1 cellular context compared by ENCODE assay signal in genomic region chr18:57544958-57545661, GRCh38.
TF ChIP-seq lines count a peak whose summit lies in the region.

No MANE protein-coding gene starts in this region.

TF ChIP-seq in GM12878, 131 proteins besides CTCF, POLR2A, EP300 and RAD21 (continued from another document and continues in another):
- no peak for TF ChIP-seq PKNOX1 (IDR thresholded peaks at IDR 0.05)
- no peak for TF ChIP-seq POU2F2 (IDR thresholded peaks at IDR 0.05; ENCODE audit: borderline replicate concordance, low read depth, low read length)
- no peak for TF ChIP-seq CBX5 (IDR thresholded peaks at IDR 0.05; ENCODE audit: low read depth)
- TF ChIP-seq SUZ12 (IDR thresholded peaks at IDR 0.05; ENCODE audit: unreplicated experiment), result no peak
- TF ChIP-seq IKZF2 (IDR thresholded peaks at IDR 0.05), result peak; percentile 65 to 76
- no peak for TF ChIP-seq SUPT20H (IDR thresholded peaks at IDR 0.05; ENCODE audit: borderline replicate concordance, control insufficient read depth, low read depth, low read length)
- no peak for TF ChIP-seq TCF3 (IDR thresholded peaks at IDR 0.05; ENCODE audit: borderline replicate concordance, insufficient read depth, low read depth, low read length)
- TF ChIP-seq MEF2B (IDR thresholded peaks at IDR 0.05; ENCODE audit: partially characterized antibody, poor library complexity, severe bottlenecking), result peak; percentile 65
- TF ChIP-seq USF1 (IDR thresholded peaks at IDR 0.05; ENCODE audit: borderline replicate concordance, extremely low read length, insufficient read depth, low read depth, low read length), result no peak
- no peak for TF ChIP-seq RELA (IDR thresholded peaks at IDR 0.05; ENCODE audit: borderline replicate concordance, partially characterized antibody)
- TF ChIP-seq E2F4 (IDR thresholded peaks at IDR 0.05; ENCODE audit: low read depth, low read length), result no peak
- TF ChIP-seq SREBF2 (IDR thresholded peaks at IDR 0.05; ENCODE audit: low read length), result no peak
- TF ChIP-seq CHD1 (IDR thresholded peaks at IDR 0.05; ENCODE audit: low read depth, low read length), result no peak
- no peak for TF ChIP-seq IRF5 (IDR thresholded peaks at IDR 0.05; ENCODE audit: borderline replicate concordance)
- no peak for TF ChIP-seq BRCA1 (IDR thresholded peaks at IDR 0.05; ENCODE audit: low read depth, low read length)
- no peak for TF ChIP-seq ESRRA (IDR thresholded peaks at IDR 0.05; ENCODE audit: low read length)
- TF ChIP-seq, protein P1, sequence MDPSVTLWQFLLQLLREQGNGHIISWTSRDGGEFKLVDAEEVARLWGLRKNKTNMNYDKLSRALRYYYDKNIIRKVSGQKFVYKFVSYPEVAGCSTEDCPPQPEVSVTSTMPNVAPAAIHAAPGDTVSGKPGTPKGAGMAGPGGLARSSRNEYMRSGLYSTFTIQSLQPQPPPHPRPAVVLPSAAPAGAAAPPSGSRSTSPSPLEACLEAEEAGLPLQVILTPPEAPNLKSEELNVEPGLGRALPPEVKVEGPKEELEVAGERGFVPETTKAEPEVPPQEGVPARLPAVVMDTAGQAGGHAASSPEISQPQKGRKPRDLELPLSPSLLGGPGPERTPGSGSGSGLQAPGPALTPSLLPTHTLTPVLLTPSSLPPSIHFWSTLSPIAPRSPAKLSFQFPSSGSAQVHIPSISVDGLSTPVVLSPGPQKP (IDR thresholded peaks at IDR 0.05; ENCODE audit: low read depth, low read length), result no peak
- TF ChIP-seq FOXM1 (IDR thresholded peaks at IDR 0.05; ENCODE audit: low read depth, low read length), result no peak
- TF ChIP-seq, protein P2, sequence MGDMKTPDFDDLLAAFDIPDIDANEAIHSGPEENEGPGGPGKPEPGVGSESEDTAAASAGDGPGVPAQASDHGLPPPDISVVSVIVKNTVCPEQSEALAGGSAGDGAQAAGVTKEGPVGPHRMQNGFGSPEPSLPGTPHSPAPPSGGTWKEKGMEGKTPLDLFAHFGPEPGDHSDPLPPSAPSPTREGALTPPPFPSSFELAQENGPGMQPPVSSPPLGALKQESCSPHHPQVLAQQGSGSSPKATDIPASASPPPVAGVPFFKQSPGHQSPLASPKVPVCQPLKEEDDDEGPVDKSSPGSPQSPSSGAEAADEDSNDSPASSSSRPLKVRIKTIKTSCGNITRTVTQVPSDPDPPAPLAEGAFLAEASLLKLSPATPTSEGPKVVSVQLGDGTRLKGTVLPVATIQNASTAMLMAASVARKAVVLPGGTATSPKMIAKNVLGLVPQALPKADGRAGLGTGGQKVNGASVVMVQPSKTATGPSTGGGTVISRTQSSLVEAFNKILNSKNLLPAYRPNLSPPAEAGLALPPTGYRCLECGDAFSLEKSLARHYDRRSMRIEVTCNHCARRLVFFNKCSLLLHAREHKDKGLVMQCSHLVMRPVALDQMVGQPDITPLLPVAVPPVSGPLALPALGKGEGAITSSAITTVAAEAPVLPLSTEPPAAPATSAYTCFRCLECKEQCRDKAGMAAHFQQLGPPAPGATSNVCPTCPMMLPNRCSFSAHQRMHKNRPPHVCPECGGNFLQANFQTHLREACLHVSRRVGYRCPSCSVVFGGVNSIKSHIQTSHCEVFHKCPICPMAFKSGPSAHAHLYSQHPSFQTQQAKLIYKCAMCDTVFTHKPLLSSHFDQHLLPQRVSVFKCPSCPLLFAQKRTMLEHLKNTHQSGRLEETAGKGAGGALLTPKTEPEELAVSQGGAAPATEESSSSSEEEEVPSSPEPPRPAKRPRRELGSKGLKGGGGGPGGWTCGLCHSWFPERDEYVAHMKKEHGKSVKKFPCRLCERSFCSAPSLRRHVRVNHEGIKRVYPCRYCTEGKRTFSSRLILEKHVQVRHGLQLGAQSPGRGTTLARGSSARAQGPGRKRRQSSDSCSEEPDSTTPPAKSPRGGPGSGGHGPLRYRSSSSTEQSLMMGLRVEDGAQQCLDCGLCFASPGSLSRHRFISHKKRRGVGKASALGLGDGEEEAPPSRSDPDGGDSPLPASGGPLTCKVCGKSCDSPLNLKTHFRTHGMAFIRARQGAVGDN (IDR thresholded peaks at IDR 0.05), result no peak
- TF ChIP-seq, protein P3, sequence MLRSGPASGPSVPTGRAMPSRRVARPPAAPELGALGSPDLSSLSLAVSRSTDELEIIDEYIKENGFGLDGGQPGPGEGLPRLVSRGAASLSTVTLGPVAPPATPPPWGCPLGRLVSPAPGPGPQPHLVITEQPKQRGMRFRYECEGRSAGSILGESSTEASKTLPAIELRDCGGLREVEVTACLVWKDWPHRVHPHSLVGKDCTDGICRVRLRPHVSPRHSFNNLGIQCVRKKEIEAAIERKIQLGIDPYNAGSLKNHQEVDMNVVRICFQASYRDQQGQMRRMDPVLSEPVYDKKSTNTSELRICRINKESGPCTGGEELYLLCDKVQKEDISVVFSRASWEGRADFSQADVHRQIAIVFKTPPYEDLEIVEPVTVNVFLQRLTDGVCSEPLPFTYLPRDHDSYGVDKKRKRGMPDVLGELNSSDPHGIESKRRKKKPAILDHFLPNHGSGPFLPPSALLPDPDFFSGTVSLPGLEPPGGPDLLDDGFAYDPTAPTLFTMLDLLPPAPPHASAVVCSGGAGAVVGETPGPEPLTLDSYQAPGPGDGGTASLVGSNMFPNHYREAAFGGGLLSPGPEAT (IDR thresholded peaks at IDR 0.05; ENCODE audit: low read depth), result peak; percentile 58; the same call in 1 of the 2 replicates
- TF ChIP-seq ATF2 (IDR thresholded peaks at IDR 0.05; ENCODE audit: low read length), result no peak; the same call in 1 of the 2 replicates
- TF ChIP-seq FOXK2 (IDR thresholded peaks at IDR 0.05), result no peak
- peak; percentile 86 for TF ChIP-seq SPI1 (IDR thresholded peaks at IDR 0.05; ENCODE audit: borderline replicate concordance, insufficient read depth, low read depth, low read length)
- no peak for TF ChIP-seq KLF5 (IDR thresholded peaks at IDR 0.05; ENCODE audit: partially characterized antibody)
- 0 out of 2 replicates have a peak, but pooled peaks have one; percentile 38 for TF ChIP-seq ZNF217 (IDR thresholded peaks at IDR 0.05)
- TF ChIP-seq, protein P4, sequence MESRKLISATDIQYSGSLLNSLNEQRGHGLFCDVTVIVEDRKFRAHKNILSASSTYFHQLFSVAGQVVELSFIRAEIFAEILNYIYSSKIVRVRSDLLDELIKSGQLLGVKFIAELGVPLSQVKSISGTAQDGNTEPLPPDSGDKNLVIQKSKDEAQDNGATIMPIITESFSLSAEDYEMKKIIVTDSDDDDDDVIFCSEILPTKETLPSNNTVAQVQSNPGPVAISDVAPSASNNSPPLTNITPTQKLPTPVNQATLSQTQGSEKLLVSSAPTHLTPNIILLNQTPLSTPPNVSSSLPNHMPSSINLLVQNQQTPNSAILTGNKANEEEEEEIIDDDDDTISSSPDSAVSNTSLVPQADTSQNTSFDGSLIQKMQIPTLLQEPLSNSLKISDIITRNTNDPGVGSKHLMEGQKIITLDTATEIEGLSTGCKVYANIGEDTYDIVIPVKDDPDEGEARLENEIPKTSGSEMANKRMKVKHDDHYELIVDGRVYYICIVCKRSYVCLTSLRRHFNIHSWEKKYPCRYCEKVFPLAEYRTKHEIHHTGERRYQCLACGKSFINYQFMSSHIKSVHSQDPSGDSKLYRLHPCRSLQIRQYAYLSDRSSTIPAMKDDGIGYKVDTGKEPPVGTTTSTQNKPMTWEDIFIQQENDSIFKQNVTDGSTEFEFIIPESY (IDR thresholded peaks at IDR 0.05), result no peak
- no peak for TF ChIP-seq ZNF592 (IDR thresholded peaks at IDR 0.05)
- no peak for TF ChIP-seq RBBP5 (conservative IDR thresholded peaks at IDR 0.05)
- no peak for TF ChIP-seq SP1 (IDR thresholded peaks at IDR 0.05; ENCODE audit: low read depth, low read length)
- TF ChIP-seq DPF2 (IDR thresholded peaks at IDR 0.05), result peak; percentile 45; the same call in 1 of the 2 replicates
- TF ChIP-seq SIN3A (IDR thresholded peaks at IDR 0.05; ENCODE audit: low read depth, low read length), result no peak
- TF ChIP-seq PAX5 (IDR thresholded peaks at IDR 0.05; ENCODE audit: borderline replicate concordance, low read depth, low read length), result no peak
- TF ChIP-seq EED (IDR thresholded peaks at IDR 0.05; ENCODE audit: low read depth), result no peak
- no peak for TF ChIP-seq PML (IDR thresholded peaks at IDR 0.05; ENCODE audit: low read length)
- TF ChIP-seq NR2C1 (IDR thresholded peaks at IDR 0.05), result no peak
- no peak for TF ChIP-seq SMC3 (IDR thresholded peaks at IDR 0.05; ENCODE audit: borderline replicate concordance, low read length)
- no peak for TF ChIP-seq CHD4 (IDR thresholded peaks at IDR 0.05)
